ENCODE assay signal across 9 cellular contexts in genomic region chr4:7133818-7134650, GRCh38. TPM values are rescaled to one million over a fixed set of nuclear protein-coding genes. Genes with fewer than 3 reads are reported as not detected.
DNase-seq lines count a peak whose midpoint lies in the region; TF ChIP-seq lines count a peak whose summit lies in the region.
"Not testable (repeated sequence)": the region's sequence is repeated elsewhere in the genome, so short reads cannot be mapped to it uniquely, and the experiment has no call there.
"Had no signal": no experiment of that assay in that cellular context is flagged by ENCODE, and none has a peak within 500 bp of the region (broad histone marks: within the 10 kb centered on the region; RNA-seq: fewer than 3 reads in every experiment).

No MANE protein-coding gene starts in this region.

- H3K4me3 ChIP-seq in ACC112 (ENCODE audit: low read depth, low read length); GM23248; SK-N-SH (ENCODE audit: low read depth in 2 of 2, low read length in 1 of 2); fibroblast of lung (replicated peaks in 1 of 4; ENCODE audit: control extremely low read depth in 1 of 4, insufficient read depth in 1 of 4, low read depth in 3 of 4, low read length in 4 of 4): not testable (repeated sequence)

- not testable (repeated sequence) for H3K36me3 ChIP-seq in ACC112 (ENCODE audit: insufficient read depth, low read length); GM23248 (ENCODE audit: low read depth); SK-N-SH (replicated peaks in 1 of 2; ENCODE audit: control insufficient read depth in 1 of 2, insufficient read depth in 2 of 2, low read length in 1 of 2); fibroblast of lung (ENCODE audit: control insufficient read depth, insufficient read depth, low read length)

- H3F3A ChIP-seq in GM23248 (ENCODE audit: insufficient read depth) = peaks cover 33% of the 10 kb centered on the region
- peaks cover 18% of the 10 kb centered on the region for H3F3A ChIP-seq in SK-N-SH (replicated peaks; ENCODE audit: insufficient read depth)

- not testable (repeated sequence) for H3K9me3 ChIP-seq in GM23248 (ENCODE audit: low read depth); SK-N-SH; fibroblast of lung (ENCODE audit: control insufficient read depth, insufficient read depth, low read depth, low read length)

- in situ Hi-C loops in GM23248 (cut with MboI) = not testable (repeated sequence)

- peak overlapping the region; percentile 15; the same call in 1 of the 2 replicates for H3K27ac ChIP-seq in ACC112 (ENCODE audit: low read depth, low read length)
- peak overlapping the region; percentile 48 for H3K27ac ChIP-seq in GM23248
- peak overlapping the region in 1 of 2 experiments; percentile 38; a peak in 1 of 4 replicates for H3K27ac ChIP-seq in SK-N-SH (ENCODE audit: low read depth in 2 of 2, low read length in 1 of 2)
- H3K27ac ChIP-seq in fibroblast of lung (ENCODE audit: insufficient read depth, low read length) = peak overlapping the region; percentile 32

- H3K4me1 ChIP-seq in ACC112 (ENCODE audit: control insufficient read depth, insufficient read depth, low read length, unreplicated experiment) (peaks cover 17% of the 10 kb centered on the region), SK-N-SH (ENCODE audit: control insufficient read depth in 1 of 2, insufficient read depth in 2 of 2, low read depth in 1 of 2, low read length in 1 of 2) (peaks cover 0 to 12% of the 10 kb centered on the region in 2 experiments; a peak in 1 of 4 replicates), fibroblast of lung (ENCODE audit: control insufficient read depth, extremely low read depth, insufficient read depth, low read length) (peaks cover 10% of the 10 kb centered on the region)
- H3K4me1 ChIP-seq in GM23248 (ENCODE audit: insufficient read depth) = not testable (repeated sequence)

- peaks cover 27% of the 10 kb centered on the region for H3K4me1 Mint-ChIP-seq in brain
- H3K4me1 Mint-ChIP-seq in nephron = peaks cover 30% of the 10 kb centered on the region
- H3K4me1 Mint-ChIP-seq in osteocyte (ENCODE audit: unreplicated experiment) = peaks cover 28% of the 10 kb centered on the region

- TF ChIP-seq EP300 in SK-N-SH (IDR thresholded peaks at IDR 0.05; ENCODE audit: borderline replicate concordance in 1 of 2, low read depth in 1 of 2, low read length in 1 of 2) = not testable (repeated sequence)

- H3K27ac Mint-ChIP-seq in brain (peak overlapping the region in 3 of 5 experiments; percentile 29 to 61 (median 61)), nephron (peak overlapping the region; percentile 45 to 91 (median 80)), osteocyte (ENCODE audit: unreplicated experiment) (peak overlapping the region; percentile 89)

- not testable (repeated sequence) for H3K79me2 ChIP-seq in ACC112 (ENCODE audit: control insufficient read depth, insufficient read depth, low read length, unreplicated experiment); GM23248 (ENCODE audit: insufficient read depth); SK-N-SH (ENCODE audit: insufficient read depth); fibroblast of lung (ENCODE audit: control insufficient read depth, insufficient read depth, low read length)

- not testable (repeated sequence) for TF ChIP-seq RAD21 in SK-N-SH (IDR thresholded peaks at IDR 0.05; ENCODE audit: low read length)

- not testable (repeated sequence) for H3K4me2 ChIP-seq in GM23248 (ENCODE audit: unreplicated experiment); fibroblast of lung (ENCODE audit: extremely low read depth, insufficient read depth, low read length)
- peak overlapping the region; percentile 79 for H3K4me2 ChIP-seq in SK-N-SH

- H3K27me3 ChIP-seq in ACC112 (ENCODE audit: insufficient read depth, low read length); GM23248 (replicated peaks; ENCODE audit: insufficient read depth); SK-N-SH (ENCODE audit: insufficient read depth); fibroblast of lung (ENCODE audit: control insufficient read depth, insufficient read depth, low read length): not testable (repeated sequence)

- not testable (repeated sequence) for H3K9me2 ChIP-seq in GM23248 (ENCODE audit: insufficient read depth); SK-N-SH

- H2AFZ ChIP-seq in ACC112 (ENCODE audit: low read length, unreplicated experiment); GM23248; SK-N-SH (ENCODE audit: low read depth); fibroblast of lung (ENCODE audit: low read length): not testable (repeated sequence)

- H3K9me3 Mint-ChIP-seq in brain = peaks cover 0 to 14% (median 3%) of the 10 kb centered on the region in 5 experiments
- not testable (repeated sequence) for H3K9me3 Mint-ChIP-seq in nephron; osteocyte (ENCODE audit: unreplicated experiment)

- not testable (repeated sequence) for H3K36me3 Mint-ChIP-seq in brain; nephron (ENCODE audit: low read depth); osteocyte (ENCODE audit: unreplicated experiment)

- not testable (repeated sequence) for H3K4me3 Mint-ChIP-seq in brain; nephron; osteocyte (ENCODE audit: unreplicated experiment)

- not testable (repeated sequence) for H3K27me3 Mint-ChIP-seq in brain; nephron (ENCODE audit: low read depth); osteocyte (ENCODE audit: unreplicated experiment)

- WGBS in GM23248 (ENCODE audit: low coverage in 1 of 2, low lambda C conversion rate in 2 of 2, missing lambda C conversion rate in 2 of 2), 2 experiments = 60 to 65% methylated on average over 4 of the region's 4 CpGs
- 69% methylated on average over 4 of the region's 4 CpGs for WGBS in SK-N-SH (ENCODE audit: low lambda C conversion rate)

- not testable (repeated sequence) for H3K9ac ChIP-seq in GM23248; SK-N-SH; fibroblast of lung (ENCODE audit: insufficient read depth, low read length)

- CTCF ChIA-PET in SK-N-SH (lab: Yijun Ruan, JAX) = not testable (repeated sequence)

- TF ChIP-seq CTCF in SK-N-SH (IDR thresholded peaks at IDR 0.05); brain (conservative IDR thresholded peaks at IDR 0.05); fibroblast of lung (conservative IDR thresholded peaks at IDR 0.05 in 1 of 2, IDR thresholded peaks at IDR 0.05 in 1 of 2; ENCODE audit: low read depth in 1 of 2, low read length in 2 of 2); nephron (IDR thresholded peaks at IDR 0.05; ENCODE audit: unreplicated experiment in 3 of 3); osteocyte (IDR thresholded peaks at IDR 0.05): not testable (repeated sequence)

- DNase-seq in GM23248; SK-N-SH; fibroblast of lung (ENCODE audit: low read depth in 2 of 2); osteocyte (ENCODE audit: extremely low spot score, unreplicated experiment): not testable (repeated sequence)

- POLR2A ChIA-PET in SK-N-SH (lab: Yijun Ruan, JAX) = not testable (repeated sequence)

- H4K20me1 ChIP-seq in GM23248 (ENCODE audit: insufficient read depth); SK-N-SH (ENCODE audit: insufficient read depth); fibroblast of lung (ENCODE audit: control insufficient read depth, extremely low read depth, insufficient read depth, low read length): not testable (repeated sequence)

RNA-seq across cellular contexts. Expression of gene SORCS2, which starts 58.3 kb away (rescaled TPM):
- total RNA-seq in GM23248 (2014; rRNA removed; shearing (Covaris generic)) = 1.4 and 4.3 TPM in 2 replicates
- 0.38 and 0.74 TPM in 2 replicates for polyA plus RNA-seq in GM23248 (2016; fragmentation: Nextera tagmentation; extraction: Ambion mirVana)
- polyA plus RNA-seq in SK-N-SH (2012; rRNA removed) = 0.99 and 1.6 TPM in 2 replicates
- polyA plus RNA-seq in SK-N-SH (2012; cell fraction: cytosol; rRNA removed) = 0.58 and 0.79 TPM in 2 replicates
- polyA plus RNA-seq in SK-N-SH (2012; cell fraction: nucleus; rRNA removed) = 2.2 and 2.5 TPM in 2 replicates
- polyA plus RNA-seq in brain (ENCODE audit: insufficient read depth, low read depth, low replicate concordance) = 18.8 TPM
- 0.17 and 0.26 TPM in 2 replicates for total RNA-seq in fibroblast of lung
- polyA plus RNA-seq in fibroblast of lung = 0.21 and 0.41 TPM in 2 replicates
- polyA plus RNA-seq in fibroblast of lung (2012) = 0.47 and 0.83 TPM in 2 replicates
- polyA minus RNA-seq in fibroblast of lung (ENCODE audit: low replicate concordance) = 0.16 and 0.67 TPM in 2 replicates
- 3.0 and 6.7 TPM in 2 replicates for total RNA-seq in osteocyte
- total RNA-seq: CD4-positive, alpha-beta memory T cell; HT-29 had no signal
- polyA plus RNA-seq: CD4-positive, alpha-beta memory T cell had no signal
